ENCODE assay signal across 7 cellular contexts in the genomic region with DNA sequence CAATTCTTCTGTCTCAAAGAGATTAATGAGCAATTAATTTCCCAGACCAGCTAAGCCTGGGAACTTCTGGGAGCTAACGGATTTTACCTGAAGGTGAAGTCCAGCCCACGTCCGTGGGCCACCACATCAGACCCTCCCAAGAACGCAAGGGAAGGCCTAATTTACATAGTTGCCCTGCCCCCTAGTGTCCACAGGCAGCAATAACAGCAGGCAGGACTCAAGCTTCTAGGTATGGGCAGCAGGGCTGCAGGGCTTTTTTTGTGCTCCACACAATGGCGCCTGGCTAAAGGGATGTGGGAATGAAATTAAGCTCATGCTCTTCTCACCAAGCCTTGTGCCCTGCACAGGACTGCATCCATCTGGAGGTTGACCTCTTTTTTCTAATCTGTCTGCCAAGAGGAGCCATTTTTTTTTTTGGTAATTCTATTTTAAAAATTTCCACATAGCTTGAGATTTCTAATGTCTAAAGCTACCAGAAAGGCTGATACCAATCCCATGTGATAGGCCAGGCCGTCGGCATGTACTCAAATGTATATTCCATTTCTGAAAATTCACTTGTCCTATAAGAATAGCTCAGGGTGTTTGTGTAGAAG.
A peak's percentile ranks its signal among the peaks of the same experiment; 100 is the strongest.
DNase-seq lines count a peak whose midpoint lies in the region; ATAC-seq and TF ChIP-seq lines count a peak whose summit lies in the region.

No MANE protein-coding gene starts in this region.

- POLR2A ChIA-PET in activated CD4-positive, alpha-beta T cell treated with anti-CD3 and anti-CD28 coated beads for 36 hours (lab: Charles Lee) = no interaction called here

- DNase-seq in NCI-H2171 treated with DMSO at 0.1 percent for 48 hours (lab: John Stamatoyannopoulos, UW) = peak; percentile 20
- peak; percentile 63 for DNase-seq in activated CD4-positive, alpha-beta T cell treated with anti-CD3 and anti-CD28 coated beads for 36 hours
- peak; percentile 37 to 61 for DNase-seq in dermis microvascular lymphatic vessel endothelial cell (ENCODE audit: low read depth in 2 of 2)
- DNase-seq in lung microvascular endothelial cell (ENCODE audit: low read depth in 2 of 2) = peak; percentile 67 to 76
- DNase-seq in stimulated activated CD8-positive, alpha-beta memory T cell treated with anti-CD3 and anti-CD28 coated beads, Interleukin-4, amount 100 ng/mL, for 4 hours (ENCODE audit: low read depth in 2 of 2, low spot score in 1 of 2) = peak; percentile 1 to 14

- no peak overlapping the region for H3K4me3 Mint-ChIP-seq in activated CD4-positive, alpha-beta T cell treated with anti-CD3 and anti-CD28 coated beads for 36 hours

- H3K9me3 Mint-ChIP-seq in activated CD4-positive, alpha-beta T cell treated with anti-CD3 and anti-CD28 coated beads for 36 hours (ENCODE audit: low read depth) = no peaks in the 10 kb centered on the region

- ATAC-seq in HG02798 (IDR thresholded peaks at IDR 0.05; ENCODE audit: poor library complexity, unreplicated experiment) = peak; percentile 78
- ATAC-seq in activated CD4-positive, alpha-beta T cell treated with anti-CD3 and anti-CD28 coated beads for 36 hours = peak; percentile 69

- TF ChIP-seq CTCF in GM12873 (IDR thresholded peaks at IDR 0.05; ENCODE audit: insufficient read depth, low read depth, low read length, missing control alignments) = peak; percentile 95

- no peak overlapping the region for H3K27ac Mint-ChIP-seq in activated CD4-positive, alpha-beta T cell treated with anti-CD3 and anti-CD28 coated beads for 36 hours

- no peaks in the 10 kb centered on the region for H3K4me1 Mint-ChIP-seq in activated CD4-positive, alpha-beta T cell treated with anti-CD3 and anti-CD28 coated beads for 36 hours

- intact Hi-C loops in activated CD4-positive, alpha-beta T cell treated with anti-CD3 and anti-CD28 coated beads for 36 hours (cut with DNase I, micrococcal nuclease) = loop anchor here in 1 of 2 experiments (1.0 kb wide), 1 partner anchor 405 kb away; no protein-coding TSS in a partner anchor

- CTCF ChIA-PET in activated CD4-positive, alpha-beta T cell treated with anti-CD3 and anti-CD28 coated beads for 36 hours (lab: Charles Lee) = interaction anchor here (0.6 to 2.4 kb wide), 34 partner anchors 8 to 1191 kb away, joined by 3 to 23 read pairs (median 3); no protein-coding TSS in a partner anchor

- H3K36me3 Mint-ChIP-seq in activated CD4-positive, alpha-beta T cell treated with anti-CD3 and anti-CD28 coated beads for 36 hours (ENCODE audit: low read depth) = no peaks in the 10 kb centered on the region

- no peaks in the 10 kb centered on the region for H3K27me3 Mint-ChIP-seq in activated CD4-positive, alpha-beta T cell treated with anti-CD3 and anti-CD28 coated beads for 36 hours

Comparison
In these comparisons a context has a peak if more than half of its experiments do, and no peak if none do; other contexts are left out.
1. Peak in every context shown above with its lines: DNase-seq and ATAC-seq.
2. DNase-seq: peak in every context shown above with its lines; median percentile 72 in lung microvascular endothelial cell; 63 in activated CD4-positive, alpha-beta T cell treated with anti-CD3 and anti-CD28 coated beads for 36 hours; 49 in dermis microvascular lymphatic vessel endothelial cell; 20 in NCI-H2171 treated with DMSO at 0.1 percent for 48 hours; 8 in stimulated activated CD8-positive, alpha-beta memory T cell treated with anti-CD3 and anti-CD28 coated beads, Interleukin-4, amount 100 ng/mL, for 4 hours.